Comparison of ENCODE assay signal across 8 cellular contexts in the genomic region with DNA sequence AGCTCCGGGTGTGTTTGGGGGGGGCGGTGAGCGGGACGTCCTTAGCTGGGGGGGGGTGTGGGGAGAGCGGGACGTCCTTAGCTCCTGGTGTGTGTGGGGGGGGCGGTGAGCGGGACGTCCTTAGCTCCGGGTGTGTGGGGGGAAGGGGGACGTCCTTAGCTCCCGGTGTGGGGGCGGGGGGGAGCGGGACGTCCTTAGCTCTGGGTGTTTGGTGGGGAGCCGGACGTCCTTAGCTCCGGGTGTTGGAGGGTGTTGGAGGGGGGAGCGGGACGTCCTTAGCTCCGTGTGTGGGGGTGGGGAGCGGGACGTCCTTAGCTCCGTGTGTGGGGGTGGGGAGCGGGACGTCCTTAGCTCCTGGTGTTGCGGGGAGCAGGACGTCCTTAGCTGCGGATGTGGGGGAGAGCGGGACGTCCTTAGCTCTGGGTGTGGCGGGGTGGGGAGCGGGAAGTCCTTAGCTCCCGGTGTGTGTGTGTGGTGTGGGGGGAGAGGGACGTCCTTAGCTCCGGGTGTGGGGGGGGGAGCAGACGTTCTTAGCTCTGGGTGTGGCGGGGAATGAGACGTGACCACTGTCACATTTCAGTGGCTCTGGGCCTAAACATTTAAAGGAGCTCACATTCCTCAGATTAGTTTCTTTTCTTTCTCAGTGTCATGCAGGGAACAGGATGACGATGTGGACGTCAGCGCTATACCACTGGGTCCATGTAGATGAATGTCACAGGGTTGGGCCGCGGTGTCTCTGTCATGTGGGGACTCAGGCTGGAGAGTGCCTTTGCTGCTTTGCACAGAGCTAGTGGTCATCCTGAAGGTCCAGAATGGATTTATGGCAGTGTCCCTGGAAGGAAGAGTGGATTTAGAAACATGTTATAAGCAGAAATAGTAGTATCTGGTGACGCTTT. TPM values are rescaled to one million over a fixed set of nuclear protein-coding genes. Genes with fewer than 3 reads are reported as not detected.
DNase-seq lines count a peak whose midpoint lies in the region; ATAC-seq, FAIRE-seq and TF ChIP-seq lines count a peak whose summit lies in the region.

No MANE protein-coding gene starts in this region.

- H3K4me1 ChIP-seq in left ventricle myocardium inferior (peaks cover 82% of the 10 kb centered on the region), rectal smooth muscle tissue (ENCODE audit: control insufficient read depth, insufficient read depth, low read length) (no peaks in the 10 kb centered on the region)

- no peak for TF ChIP-seq CTCF in left ventricle myocardium inferior (IDR thresholded peaks at IDR 0.05; ENCODE audit: borderline replicate concordance)

- no peaks in the 10 kb centered on the region for H3K36me3 ChIP-seq in left ventricle myocardium inferior
- no peaks in the 10 kb centered on the region for H3K36me3 ChIP-seq in rectal smooth muscle tissue (ENCODE audit: control insufficient read depth, insufficient read depth, low read length)

- no peaks in the 10 kb centered on the region for H3K9me3 ChIP-seq in left ventricle myocardium inferior (replicated peaks)

- peak; percentile 81 for FAIRE-seq in RCC 7860 (lab: Jason Lieb, UNC)

- H3K27ac ChIP-seq in angular gyrus (ENCODE audit: low read depth, low read length): peak overlapping the region; percentile 56
- H3K27ac ChIP-seq in left ventricle myocardium inferior (replicated peaks): peak overlapping the region; percentile 97
- H3K27ac ChIP-seq in rectal smooth muscle tissue (ENCODE audit: low read depth, low read length): peak overlapping the region; percentile 80

- intact Hi-C loops in left ventricle myocardium inferior (cut with micrococcal nuclease): no loop called here

- H3K9ac ChIP-seq in rectal smooth muscle tissue (ENCODE audit: low read length): no peak overlapping the region

- ATAC-seq in HG03103 (IDR thresholded peaks at IDR 0.05; ENCODE audit: low read depth, unreplicated experiment) (peak; percentile 41), HG03039 (IDR thresholded peaks at IDR 0.05; ENCODE audit: unreplicated experiment) (no peak)

- no peaks in the 10 kb centered on the region for H3K27me3 ChIP-seq in left ventricle myocardium inferior (ENCODE audit: low read depth)
- H3K27me3 ChIP-seq in rectal smooth muscle tissue (ENCODE audit: control insufficient read depth, insufficient read depth, low read length): no peaks in the 10 kb centered on the region

- H3K4me3 ChIP-seq in left ventricle myocardium inferior (peak overlapping the region; percentile 62), rectal smooth muscle tissue (ENCODE audit: low read length) (peak overlapping the region; percentile 71)

- DNase-seq in NCI-H345 (lab: John Stamatoyannopoulos, UW): peak; percentile 38
- no peak for DNase-seq in NCI-H345 treated with DMSO at 0.1 percent for 48 hours (lab: John Stamatoyannopoulos, UW; ENCODE audit: unreplicated experiment)
- DNase-seq in RCC 7860 (ENCODE audit: low spot score): peak; percentile 91
- peak; percentile 91 for DNase-seq in left ventricle myocardium inferior

RNA-seq across cellular contexts. Expression of gene DYNC2I1, which starts 7.5 kb away (rescaled TPM):
- 31.1 TPM for total RNA-seq in left ventricle myocardium inferior

RNA-seq across cellular contexts. Expression of gene ESYT2, which starts 34.5 kb away (rescaled TPM):
- 41.1 TPM for total RNA-seq in left ventricle myocardium inferior
